In genomic region chr22:40220316-40221054, GRCh38 we compare ENCODE assay signal across 11 cellular contexts. TPM values are rescaled to one million over a fixed set of nuclear protein-coding genes. Genes with fewer than 3 reads are reported as not detected.
DNase-seq lines count a peak whose midpoint lies in the region; ATAC-seq and TF ChIP-seq lines count a peak whose summit lies in the region.
"Had no signal": no experiment of that assay in that cellular context is flagged by ENCODE, and none has a peak within 500 bp of the region (broad histone marks: within the 10 kb centered on the region; RNA-seq: fewer than 3 reads in every experiment).

No MANE protein-coding gene starts in this region.

- no peak for TF ChIP-seq CTCF in type B pancreatic cell (conservative IDR thresholded peaks at IDR 0.05)

- no peak for ATAC-seq in activated CD4-positive, CD25-positive, alpha-beta regulatory T cell treated with anti-CD3 and anti-CD28 coated beads, Interleukin-2, amount 50 U/mL, for 24 hours
- no peak for ATAC-seq in effector memory CD8-positive, alpha-beta T cell (replicated peaks)
- ATAC-seq in GM21528 (IDR thresholded peaks at IDR 0.05; ENCODE audit: low FRiP score, unreplicated experiment) (no peak), GM18867 (IDR thresholded peaks at IDR 0.05; ENCODE audit: unreplicated experiment) (no peak)

- H3K27me3 Mint-ChIP-seq in effector memory CD8-positive, alpha-beta T cell, result no peaks in the 10 kb centered on the region
- H3K27me3 Mint-ChIP-seq in type B pancreatic cell, result no peaks in the 10 kb centered on the region

- no peaks in the 10 kb centered on the region for H3K9me3 Mint-ChIP-seq in effector memory CD8-positive, alpha-beta T cell
- H3K9me3 Mint-ChIP-seq in type B pancreatic cell, result no peaks in the 10 kb centered on the region

- DNase-seq in activated CD4-positive, CD25-positive, alpha-beta regulatory T cell treated with anti-CD3 and anti-CD28 coated beads, Interleukin-2, amount 50 U/mL, for 72 hours, result peak; percentile 6
- no peak for DNase-seq in effector memory CD8-positive, alpha-beta T cell
- DNase-seq in myocyte (ENCODE audit: low read depth) (peak; percentile 52), type B pancreatic cell (ENCODE audit: extremely low spot score, unreplicated experiment) (peak; percentile 6), GDM1 (lab: John Stamatoyannopoulos, UW) (no peak)
- DNase-seq: central memory CD4-positive, alpha-beta T cell; NCI-H226; posterior cingulate gyrus had no signal

- H3K27ac Mint-ChIP-seq in effector memory CD8-positive, alpha-beta T cell, result peak overlapping the region; percentile 84 to 85
- H3K27ac Mint-ChIP-seq in type B pancreatic cell, result peak overlapping the region; percentile 51

- no peak overlapping the region for H3K4me3 Mint-ChIP-seq in effector memory CD8-positive, alpha-beta T cell
- H3K4me3 Mint-ChIP-seq in type B pancreatic cell, result peak overlapping the region; percentile 15

- peaks cover 8% of the 10 kb centered on the region for H3K36me3 Mint-ChIP-seq in effector memory CD8-positive, alpha-beta T cell (ENCODE audit: insufficient read depth)
- peaks cover 34% of the 10 kb centered on the region for H3K36me3 Mint-ChIP-seq in type B pancreatic cell

- peaks cover 59 to 67% of the 10 kb centered on the region in 2 donors for H3K4me1 Mint-ChIP-seq in effector memory CD8-positive, alpha-beta T cell (ENCODE audit: low read depth in 2 of 2)
- H3K4me1 Mint-ChIP-seq in type B pancreatic cell (ENCODE audit: unreplicated experiment), result peaks cover 47% of the 10 kb centered on the region

RNA-seq across cellular contexts. Expression of gene TNRC6B, which starts 42.8 kb away (rescaled TPM):
- total RNA-seq in myocyte (27.4 and 34.7 TPM in 2 replicates), type B pancreatic cell (ENCODE audit: low replicate concordance) (48.3 and 50.7 TPM in 2 replicates)
- 7.7 TPM for polyA plus RNA-seq in myocyte (2012)

Comparison
In these comparisons a context has a peak if more than half of its experiments do, and no peak if none do; other contexts are left out.
1. DNase-seq: peak in activated CD4-positive, CD25-positive, alpha-beta regulatory T cell treated with anti-CD3 and anti-CD28 coated beads, Interleukin-2, amount 50 U/mL, for 72 hours (single experiment), myocyte (single experiment) and type B pancreatic cell (single experiment); none in effector memory CD8-positive, alpha-beta T cell (0 of 3) and GDM1 (single experiment).